1 cellular context compared by ENCODE assay signal in the genomic region with DNA sequence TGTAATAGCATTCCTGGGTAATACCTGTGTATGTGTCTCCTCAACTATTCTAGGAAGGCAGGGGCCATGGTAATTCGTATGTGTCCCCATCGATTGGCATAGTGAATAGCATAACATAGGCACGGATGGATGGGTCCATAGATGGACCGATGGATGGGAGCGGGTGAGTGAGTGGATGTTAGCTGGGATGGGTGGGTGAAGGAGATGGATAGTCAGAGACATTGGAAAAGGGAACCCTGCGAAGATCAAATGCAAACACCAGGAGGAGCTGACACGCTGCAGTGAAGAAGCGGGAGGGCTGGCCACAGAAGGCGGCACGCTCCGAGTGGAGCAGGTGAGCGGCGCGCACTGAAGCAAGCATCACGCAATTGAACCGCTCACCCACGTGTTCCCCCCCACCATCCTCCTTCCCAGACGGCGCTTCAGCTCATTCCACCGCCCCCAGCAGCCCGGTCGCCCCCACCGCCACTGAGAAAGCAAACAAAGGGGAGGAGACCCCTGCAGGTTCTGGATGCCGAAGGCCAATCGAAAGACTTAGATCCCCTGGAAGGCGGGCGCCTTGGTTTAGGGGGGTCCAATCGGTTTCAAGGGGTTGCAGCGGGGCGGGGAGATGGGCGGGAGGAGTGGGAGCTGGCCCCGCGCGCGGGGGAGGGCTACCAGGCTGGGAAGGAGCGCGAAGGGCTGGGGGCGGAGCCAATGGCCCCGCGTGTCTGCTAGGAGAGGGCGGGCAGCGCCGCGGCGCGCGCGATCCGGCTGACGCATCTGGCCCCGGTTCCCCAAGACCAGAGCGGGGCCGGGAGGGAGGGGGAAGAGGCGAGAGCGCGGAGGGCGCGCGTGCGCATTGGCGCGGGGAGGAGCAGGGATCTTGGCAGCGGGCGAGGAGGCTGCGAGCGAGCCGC.
TF ChIP-seq lines count a peak whose summit lies in the region.

Gene ARRB2 (plus strand): TSS at position 839 of the 899 bp plus-strand sequence. CDS start 90 bp downstream, outside the sequence.

TF ChIP-seq in HepG2, 621 proteins besides CTCF, POLR2A, EP300 and RAD21 (continued from another document and continues in another):
- peak; percentile 50 for TF ChIP-seq MNT (IDR thresholded peaks at IDR 0.05)
- peak; percentile 54 for TF ChIP-seq TARDBP (CRISPR knock-in tag; IDR thresholded peaks at IDR 0.05)
- TF ChIP-seq ZNF33B (CRISPR knock-in tag; IDR thresholded peaks at IDR 0.05) = no peak; the same call in 1 of the 2 replicates
- TF ChIP-seq, protein P1, sequence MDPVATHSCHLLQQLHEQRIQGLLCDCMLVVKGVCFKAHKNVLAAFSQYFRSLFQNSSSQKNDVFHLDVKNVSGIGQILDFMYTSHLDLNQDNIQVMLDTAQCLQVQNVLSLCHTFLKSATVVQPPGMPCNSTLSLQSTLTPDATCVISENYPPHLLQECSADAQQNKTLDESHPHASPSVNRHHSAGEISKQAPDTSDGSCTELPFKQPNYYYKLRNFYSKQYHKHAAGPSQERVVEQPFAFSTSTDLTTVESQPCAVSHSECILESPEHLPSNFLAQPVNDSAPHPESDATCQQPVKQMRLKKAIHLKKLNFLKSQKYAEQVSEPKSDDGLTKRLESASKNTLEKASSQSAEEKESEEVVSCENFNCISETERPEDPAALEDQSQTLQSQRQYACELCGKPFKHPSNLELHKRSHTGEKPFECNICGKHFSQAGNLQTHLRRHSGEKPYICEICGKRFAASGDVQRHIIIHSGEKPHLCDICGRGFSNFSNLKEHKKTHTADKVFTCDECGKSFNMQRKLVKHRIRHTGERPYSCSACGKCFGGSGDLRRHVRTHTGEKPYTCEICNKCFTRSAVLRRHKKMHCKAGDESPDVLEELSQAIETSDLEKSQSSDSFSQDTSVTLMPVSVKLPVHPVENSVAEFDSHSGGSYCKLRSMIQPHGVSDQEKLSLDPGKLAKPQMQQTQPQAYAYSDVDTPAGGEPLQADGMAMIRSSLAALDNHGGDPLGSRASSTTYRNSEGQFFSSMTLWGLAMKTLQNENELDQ (CRISPR knock-in tag; IDR thresholded peaks at IDR 0.05; ENCODE audit: borderline replicate concordance) = no peak
- no peak for TF ChIP-seq ZFP90 (CRISPR knock-in tag; IDR thresholded peaks at IDR 0.05; ENCODE audit: borderline replicate concordance)
- TF ChIP-seq ELF3 (CRISPR knock-in tag; IDR thresholded peaks at IDR 0.05) = no peak
- no peak for TF ChIP-seq FOXK2 (IDR thresholded peaks at IDR 0.05)
- 0 out of 2 replicates have a peak, but pooled peaks have one; percentile 40 for TF ChIP-seq ETV6 (CRISPR knock-in tag; conservative IDR thresholded peaks at IDR 0.05)
- TF ChIP-seq ZMAT3 (CRISPR knock-in tag; conservative IDR thresholded peaks at IDR 0.05) = peak; percentile 64; the same call in 1 of the 2 replicates
- no peak for TF ChIP-seq ZNF460 (CRISPR knock-in tag; IDR thresholded peaks at IDR 0.05; ENCODE audit: borderline replicate concordance)
- TF ChIP-seq SNAPC2 (CRISPR knock-in tag; IDR thresholded peaks at IDR 0.05) = no peak; the same call in 1 of the 2 replicates
- TF ChIP-seq, protein P2, sequence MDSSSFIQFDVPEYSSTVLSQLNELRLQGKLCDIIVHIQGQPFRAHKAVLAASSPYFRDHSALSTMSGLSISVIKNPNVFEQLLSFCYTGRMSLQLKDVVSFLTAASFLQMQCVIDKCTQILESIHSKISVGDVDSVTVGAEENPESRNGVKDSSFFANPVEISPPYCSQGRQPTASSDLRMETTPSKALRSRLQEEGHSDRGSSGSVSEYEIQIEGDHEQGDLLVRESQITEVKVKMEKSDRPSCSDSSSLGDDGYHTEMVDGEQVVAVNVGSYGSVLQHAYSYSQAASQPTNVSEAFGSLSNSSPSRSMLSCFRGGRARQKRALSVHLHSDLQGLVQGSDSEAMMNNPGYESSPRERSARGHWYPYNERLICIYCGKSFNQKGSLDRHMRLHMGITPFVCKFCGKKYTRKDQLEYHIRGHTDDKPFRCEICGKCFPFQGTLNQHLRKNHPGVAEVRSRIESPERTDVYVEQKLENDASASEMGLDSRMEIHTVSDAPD (CRISPR knock-in tag; IDR thresholded peaks at IDR 0.05) = no peak
- TF ChIP-seq SIX4 (CRISPR knock-in tag; IDR thresholded peaks at IDR 0.05) = no peak
- TF ChIP-seq REL (CRISPR knock-in tag; conservative IDR thresholded peaks at IDR 0.05) = no peak
- peak; percentile 68 for TF ChIP-seq ZNF777 (CRISPR knock-in tag; IDR thresholded peaks at IDR 0.05)
- TF ChIP-seq MYC (CRISPR knock-in tag; IDR thresholded peaks at IDR 0.05; ENCODE audit: borderline replicate concordance) = peak; percentile 65; the same call in 1 of the 2 replicates
- TF ChIP-seq ZFP1 (CRISPR knock-in tag; IDR thresholded peaks at IDR 0.05) = 0 out of 2 replicates have a peak, but pooled peaks have one; percentile 44
- no peak for TF ChIP-seq ZSCAN20 (CRISPR knock-in tag; IDR thresholded peaks at IDR 0.05; ENCODE audit: borderline replicate concordance)
- TF ChIP-seq E2F1 (CRISPR knock-in tag; IDR thresholded peaks at IDR 0.05) = peak; percentile 65; the same call in 1 of the 2 replicates
- peak; percentile 68 for TF ChIP-seq GFI1 (CRISPR knock-in tag; IDR thresholded peaks at IDR 0.05; ENCODE audit: borderline replicate concordance)
- 0 out of 2 replicates have a peak, but pooled peaks have one; percentile 52 for TF ChIP-seq LRRFIP1 (CRISPR knock-in tag; conservative IDR thresholded peaks at IDR 0.05)
- TF ChIP-seq ZNF296 (CRISPR knock-in tag; conservative IDR thresholded peaks at IDR 0.05) = no peak
- 0 out of 2 replicates have a peak, but pooled peaks have one; percentile 21 for TF ChIP-seq ZNF567 (CRISPR knock-in tag; IDR thresholded peaks at IDR 0.05; ENCODE audit: borderline replicate concordance)
- 0 out of 4 replicates have a peak, but pooled peaks of 1 of the 2 experiments have one; percentile 23 for TF ChIP-seq NR2F1 (CRISPR knock-in tag; IDR thresholded peaks at IDR 0.05)
- 0 out of 2 replicates have a peak, but pooled peaks have one; percentile 24 for TF ChIP-seq ZBTB7B (CRISPR knock-in tag; IDR thresholded peaks at IDR 0.05)
- no peak for TF ChIP-seq NR2F2 (IDR thresholded peaks at IDR 0.05; ENCODE audit: borderline replicate concordance, low read depth)
- no peak for TF ChIP-seq IRF9 (CRISPR knock-in tag; IDR thresholded peaks at IDR 0.05; ENCODE audit: borderline replicate concordance)
- 0 out of 2 replicates have a peak, but pooled peaks have one; percentile 14 for TF ChIP-seq KLF9 (CRISPR knock-in tag; IDR thresholded peaks at IDR 0.05; ENCODE audit: low read depth)
- TF ChIP-seq SALL1 (CRISPR knock-in tag; IDR thresholded peaks at IDR 0.05) = peak; percentile 55; the same call in 1 of the 2 replicates
- no peak for TF ChIP-seq AGO2 (optimal IDR thresholded peaks at IDR 0.05; ENCODE audit: low read depth, low read length)
- TF ChIP-seq FOXC1 (CRISPR knock-in tag; IDR thresholded peaks at IDR 0.05; ENCODE audit: borderline replicate concordance) = peak; percentile 64
- TF ChIP-seq CCAR2 (optimal IDR thresholded peaks at IDR 0.05; ENCODE audit: low read depth, low read length) = no peak
- peak; percentile 8 for TF ChIP-seq IKZF4 (CRISPR knock-in tag; IDR thresholded peaks at IDR 0.05; ENCODE audit: borderline replicate concordance, low read depth, not compliant biosample characterization)
- TF ChIP-seq KDM1A (CRISPR knock-in tag; IDR thresholded peaks at IDR 0.05) = peak; percentile 23; the same call in 1 of the 2 replicates
- TF ChIP-seq, protein P3, sequence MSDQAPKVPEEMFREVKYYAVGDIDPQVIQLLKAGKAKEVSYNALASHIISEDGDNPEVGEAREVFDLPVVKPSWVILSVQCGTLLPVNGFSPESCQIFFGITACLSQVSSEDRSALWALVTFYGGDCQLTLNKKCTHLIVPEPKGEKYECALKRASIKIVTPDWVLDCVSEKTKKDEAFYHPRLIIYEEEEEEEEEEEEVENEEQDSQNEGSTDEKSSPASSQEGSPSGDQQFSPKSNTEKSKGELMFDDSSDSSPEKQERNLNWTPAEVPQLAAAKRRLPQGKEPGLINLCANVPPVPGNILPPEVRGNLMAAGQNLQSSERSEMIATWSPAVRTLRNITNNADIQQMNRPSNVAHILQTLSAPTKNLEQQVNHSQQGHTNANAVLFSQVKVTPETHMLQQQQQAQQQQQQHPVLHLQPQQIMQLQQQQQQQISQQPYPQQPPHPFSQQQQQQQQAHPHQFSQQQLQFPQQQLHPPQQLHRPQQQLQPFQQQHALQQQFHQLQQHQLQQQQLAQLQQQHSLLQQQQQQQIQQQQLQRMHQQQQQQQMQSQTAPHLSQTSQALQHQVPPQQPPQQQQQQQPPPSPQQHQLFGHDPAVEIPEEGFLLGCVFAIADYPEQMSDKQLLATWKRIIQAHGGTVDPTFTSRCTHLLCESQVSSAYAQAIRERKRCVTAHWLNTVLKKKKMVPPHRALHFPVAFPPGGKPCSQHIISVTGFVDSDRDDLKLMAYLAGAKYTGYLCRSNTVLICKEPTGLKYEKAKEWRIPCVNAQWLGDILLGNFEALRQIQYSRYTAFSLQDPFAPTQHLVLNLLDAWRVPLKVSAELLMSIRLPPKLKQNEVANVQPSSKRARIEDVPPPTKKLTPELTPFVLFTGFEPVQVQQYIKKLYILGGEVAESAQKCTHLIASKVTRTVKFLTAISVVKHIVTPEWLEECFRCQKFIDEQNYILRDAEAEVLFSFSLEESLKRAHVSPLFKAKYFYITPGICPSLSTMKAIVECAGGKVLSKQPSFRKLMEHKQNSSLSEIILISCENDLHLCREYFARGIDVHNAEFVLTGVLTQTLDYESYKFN (CRISPR knock-in tag; conservative IDR thresholded peaks at IDR 0.05) = peak; percentile 62
- TF ChIP-seq ZNF234 (CRISPR knock-in tag; conservative IDR thresholded peaks at IDR 0.05) = 0 out of 2 replicates have a peak, but pooled peaks have one; percentile 58
- peak; percentile 84 for TF ChIP-seq SP4 (CRISPR knock-in tag; IDR thresholded peaks at IDR 0.05)
- no peak for TF ChIP-seq ZNF496 (CRISPR knock-in tag; IDR thresholded peaks at IDR 0.05; ENCODE audit: insufficient replicate concordance)
- 0 out of 2 replicates have a peak, but pooled peaks have one; percentile 46 for TF ChIP-seq ZMYM2 (CRISPR knock-in tag; IDR thresholded peaks at IDR 0.05)
- TF ChIP-seq, protein P4, sequence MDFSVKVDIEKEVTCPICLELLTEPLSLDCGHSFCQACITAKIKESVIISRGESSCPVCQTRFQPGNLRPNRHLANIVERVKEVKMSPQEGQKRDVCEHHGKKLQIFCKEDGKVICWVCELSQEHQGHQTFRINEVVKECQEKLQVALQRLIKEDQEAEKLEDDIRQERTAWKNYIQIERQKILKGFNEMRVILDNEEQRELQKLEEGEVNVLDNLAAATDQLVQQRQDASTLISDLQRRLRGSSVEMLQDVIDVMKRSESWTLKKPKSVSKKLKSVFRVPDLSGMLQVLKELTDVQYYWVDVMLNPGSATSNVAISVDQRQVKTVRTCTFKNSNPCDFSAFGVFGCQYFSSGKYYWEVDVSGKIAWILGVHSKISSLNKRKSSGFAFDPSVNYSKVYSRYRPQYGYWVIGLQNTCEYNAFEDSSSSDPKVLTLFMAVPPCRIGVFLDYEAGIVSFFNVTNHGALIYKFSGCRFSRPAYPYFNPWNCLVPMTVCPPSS (IDR thresholded peaks at IDR 0.05) = no peak
- TF ChIP-seq NCOA5 (CRISPR knock-in tag; IDR thresholded peaks at IDR 0.05) = no peak
